16 cellular contexts compared by ENCODE assay signal in the genomic region with DNA sequence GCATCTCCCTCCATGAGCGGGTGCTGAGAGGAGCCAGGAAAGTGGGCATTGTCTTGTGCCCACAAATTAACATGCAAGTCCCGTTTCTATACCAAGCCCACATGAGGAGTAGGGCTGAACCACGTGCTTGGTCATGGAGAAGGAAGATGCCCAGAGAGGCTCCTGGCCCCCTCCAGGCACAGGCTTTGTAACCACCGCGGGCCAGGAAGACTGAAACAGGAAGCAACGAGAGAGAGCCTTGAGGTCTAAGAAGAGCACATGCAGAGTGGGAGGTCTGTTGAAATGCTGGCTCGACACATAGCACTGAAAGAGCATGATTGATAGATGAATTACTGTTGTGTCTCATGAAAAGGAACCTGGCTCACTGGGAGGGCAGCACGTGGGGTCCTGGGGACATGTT. TPM values are rescaled to one million over a fixed set of nuclear protein-coding genes. Genes with fewer than 3 reads are reported as not detected.
DNase-seq lines count a peak whose midpoint lies in the region; ATAC-seq and TF ChIP-seq lines count a peak whose summit lies in the region.
"Had no signal": no experiment of that assay in that cellular context is flagged by ENCODE, and none has a peak within 500 bp of the region (broad histone marks: within the 10 kb centered on the region; RNA-seq: fewer than 3 reads in every experiment).

No MANE protein-coding gene starts in this region.

- POLR2A ChIA-PET in activated naive CD8-positive, alpha-beta T cell treated with anti-CD3 and anti-CD28 coated beads, Interleukin-2, amount 10 ng/mL, durations not matched to agents 7 days and 5 days (lab: Charles Lee), result no interaction called here

- intact Hi-C loops in upper lobe of right lung (cut with DNase I), result no loop called here

- peaks cover 8% of the 10 kb centered on the region for H3K4me1 Mint-ChIP-seq in activated naive CD8-positive, alpha-beta T cell treated with anti-CD3 and anti-CD28 coated beads, Interleukin-2, amount 10 ng/mL, durations not matched to agents 7 days and 5 days
- H3K4me1 Mint-ChIP-seq in activated naive CD8-positive, alpha-beta T cell treated with anti-CD3 and anti-CD28 coated beads, Interleukin-2, amount 50 U/mL, for 24 hours, result peaks cover 5% of the 10 kb centered on the region
- H3K4me1 Mint-ChIP-seq: natural killer cell had no signal

- H3K4me3 Mint-ChIP-seq in activated naive CD8-positive, alpha-beta T cell treated with anti-CD3 and anti-CD28 coated beads, Interleukin-2, amount 10 ng/mL, durations not matched to agents 7 days and 5 days, result no peak overlapping the region
- H3K4me3 Mint-ChIP-seq in activated naive CD8-positive, alpha-beta T cell treated with anti-CD3 and anti-CD28 coated beads, Interleukin-2, amount 50 U/mL, for 24 hours, result no peak overlapping the region
- H3K4me3 Mint-ChIP-seq: activated naive CD4-positive, alpha-beta T cell treated with anti-CD3 and anti-CD28 coated beads for 36 hours; CD8-positive, alpha-beta memory T cell; natural killer cell had no signal

- peaks cover 11% of the 10 kb centered on the region for H3K27me3 Mint-ChIP-seq in activated naive CD8-positive, alpha-beta T cell treated with anti-CD3 and anti-CD28 coated beads, Interleukin-2, amount 10 ng/mL, durations not matched to agents 7 days and 5 days
- peaks cover 11% of the 10 kb centered on the region for H3K27me3 Mint-ChIP-seq in activated naive CD8-positive, alpha-beta T cell treated with anti-CD3 and anti-CD28 coated beads, Interleukin-2, amount 50 U/mL, for 24 hours

- TF ChIP-seq CTCF in OCI-LY3 (IDR thresholded peaks at IDR 0.05; ENCODE audit: low read depth, low read length) (no peak), upper lobe of right lung (IDR thresholded peaks at IDR 0.05) (no peak)

- no peak overlapping the region for H3K9ac ChIP-seq in OCI-LY3 (ENCODE audit: low read length)

- H3K27ac ChIP-seq in OCI-LY3 (ENCODE audit: low read length), result no peak overlapping the region
- no peak overlapping the region for H3K27ac ChIP-seq in upper lobe of right lung

- no peaks in the 10 kb centered on the region for H3K36me3 Mint-ChIP-seq in activated naive CD8-positive, alpha-beta T cell treated with anti-CD3 and anti-CD28 coated beads, Interleukin-2, amount 10 ng/mL, durations not matched to agents 7 days and 5 days
- no peaks in the 10 kb centered on the region for H3K36me3 Mint-ChIP-seq in activated naive CD8-positive, alpha-beta T cell treated with anti-CD3 and anti-CD28 coated beads, Interleukin-2, amount 50 U/mL, for 24 hours (ENCODE audit: low read depth)
- H3K36me3 Mint-ChIP-seq: CD8-positive, alpha-beta memory T cell; natural killer cell had no signal

- H3K4me3 ChIP-seq in OCI-LY3 (ENCODE audit: low read length) (no peak overlapping the region), upper lobe of right lung (no peak overlapping the region)

- no peak overlapping the region for H3K27ac Mint-ChIP-seq in activated naive CD8-positive, alpha-beta T cell treated with anti-CD3 and anti-CD28 coated beads, Interleukin-2, amount 10 ng/mL, durations not matched to agents 7 days and 5 days
- H3K27ac Mint-ChIP-seq in activated naive CD8-positive, alpha-beta T cell treated with anti-CD3 and anti-CD28 coated beads, Interleukin-2, amount 50 U/mL, for 24 hours, result no peak overlapping the region
- H3K27ac Mint-ChIP-seq: activated naive CD4-positive, alpha-beta T cell treated with anti-CD3 and anti-CD28 coated beads for 36 hours; natural killer cell had no signal

- H3K4me2 ChIP-seq in OCI-LY3 (ENCODE audit: low read length), result peak overlapping the region; percentile 37

- peak overlapping the region; percentile 74 for H2AFZ ChIP-seq in OCI-LY3 (ENCODE audit: low read depth, low read length)

- H3K9me3 ChIP-seq in OCI-LY3 (ENCODE audit: insufficient read depth, low read length), result no peaks in the 10 kb centered on the region
- no peaks in the 10 kb centered on the region for H3K9me3 ChIP-seq in upper lobe of right lung

- peaks cover 10% of the 10 kb centered on the region for H3K4me1 ChIP-seq in OCI-LY3 (ENCODE audit: low read length)
- H3K4me1 ChIP-seq in upper lobe of right lung, result no peaks in the 10 kb centered on the region

- H3K9me3 Mint-ChIP-seq in activated naive CD8-positive, alpha-beta T cell treated with anti-CD3 and anti-CD28 coated beads, Interleukin-2, amount 10 ng/mL, durations not matched to agents 7 days and 5 days, result no peaks in the 10 kb centered on the region
- no peaks in the 10 kb centered on the region for H3K9me3 Mint-ChIP-seq in activated naive CD8-positive, alpha-beta T cell treated with anti-CD3 and anti-CD28 coated beads, Interleukin-2, amount 50 U/mL, for 24 hours
- H3K9me3 Mint-ChIP-seq: activated naive CD4-positive, alpha-beta T cell treated with anti-CD3 and anti-CD28 coated beads for 36 hours; natural killer cell had no signal

- DNase-seq in activated naive CD8-positive, alpha-beta T cell treated with anti-CD3 and anti-CD28 coated beads, Interleukin-2, amount 10 ng/mL, durations not matched to agents 7 days and 5 days, result no peak
- DNase-seq in activated naive CD8-positive, alpha-beta T cell treated with anti-CD3 and anti-CD28 coated beads, Interleukin-2, amount 50 U/mL, for 24 hours, result no peak
- peak; percentile 35 for DNase-seq in germinal center (ENCODE audit: low spot score)
- no peak for DNase-seq in upper lobe of right lung
- DNase-seq in UCSD-AML1 (lab: John Stamatoyannopoulos, UW; ENCODE audit: unreplicated experiment), result no peak
- no peak for DNase-seq in amniotic stem cell (lab: John Stamatoyannopoulos, UW)
- DNase-seq: activated naive CD4-positive, alpha-beta T cell treated with anti-CD3 and anti-CD28 coated beads for 36 hours; CD8-positive, alpha-beta memory T cell; effector CD8-positive, alpha-beta T cell; left ventricle myocardium superior; natural killer cell; NCI-H1092 treated with DMSO at 0.1 percent for 48 hours; NCI-H2171 treated with DMSO at 0.1 percent for 48 hours; retina had no signal

- no peaks in the 10 kb centered on the region for H3K79me2 ChIP-seq in OCI-LY3 (ENCODE audit: low read length)

- peak; percentile 74 for ATAC-seq in activated naive CD8-positive, alpha-beta T cell treated with anti-CD3 and anti-CD28 coated beads, Interleukin-2, amount 10 ng/mL, durations not matched to agents 7 days and 5 days (ENCODE audit: low read depth)
- no peak for ATAC-seq in activated naive CD8-positive, alpha-beta T cell treated with anti-CD3 and anti-CD28 coated beads, Interleukin-2, amount 50 U/mL, for 24 hours
- ATAC-seq in upper lobe of right lung (peak; percentile 79), HG03457 (IDR thresholded peaks at IDR 0.05; ENCODE audit: unreplicated experiment) (no peak)
- ATAC-seq: left ventricle myocardium superior, natural killer cell had no signal

- H3K36me3 ChIP-seq in OCI-LY3 (replicated peaks; ENCODE audit: low read depth, low read length) (no peaks in the 10 kb centered on the region), upper lobe of right lung (no peaks in the 10 kb centered on the region)

- H3K27me3 ChIP-seq in OCI-LY3 (ENCODE audit: low read depth, low read length), result no peaks in the 10 kb centered on the region
- peaks cover 13% of the 10 kb centered on the region for H3K27me3 ChIP-seq in upper lobe of right lung

- H4K20me1 ChIP-seq in OCI-LY3 (ENCODE audit: insufficient read depth, low read length), result no peaks in the 10 kb centered on the region

RNA-seq across cellular contexts. Expression of a gene that starts 36.3 kb away (rescaled TPM):
- total RNA-seq in activated naive CD8-positive, alpha-beta T cell treated with anti-CD3 and anti-CD28 coated beads, Interleukin-2, amount 10 ng/mL, durations not matched to agents 7 days and 5 days, result not detected
- total RNA-seq in upper lobe of right lung, result 0.17 TPM
- total RNA-seq: CD8-positive, alpha-beta memory T cell; left ventricle myocardium superior; natural killer cell had no signal

Comparison
In these comparisons a context has a peak if more than half of its experiments do, and no peak if none do; other contexts are left out.
1. ATAC-seq: peak in activated naive CD8-positive, alpha-beta T cell treated with anti-CD3 and anti-CD28 coated beads, Interleukin-2, amount 10 ng/mL, durations not matched to agents 7 days and 5 days (single experiment) and upper lobe of right lung (single experiment); none in activated naive CD8-positive, alpha-beta T cell treated with anti-CD3 and anti-CD28 coated beads, Interleukin-2, amount 50 U/mL, for 24 hours (single experiment) and HG03457 (single experiment).